8 cellular contexts compared by ENCODE assay signal in the genomic region with DNA sequence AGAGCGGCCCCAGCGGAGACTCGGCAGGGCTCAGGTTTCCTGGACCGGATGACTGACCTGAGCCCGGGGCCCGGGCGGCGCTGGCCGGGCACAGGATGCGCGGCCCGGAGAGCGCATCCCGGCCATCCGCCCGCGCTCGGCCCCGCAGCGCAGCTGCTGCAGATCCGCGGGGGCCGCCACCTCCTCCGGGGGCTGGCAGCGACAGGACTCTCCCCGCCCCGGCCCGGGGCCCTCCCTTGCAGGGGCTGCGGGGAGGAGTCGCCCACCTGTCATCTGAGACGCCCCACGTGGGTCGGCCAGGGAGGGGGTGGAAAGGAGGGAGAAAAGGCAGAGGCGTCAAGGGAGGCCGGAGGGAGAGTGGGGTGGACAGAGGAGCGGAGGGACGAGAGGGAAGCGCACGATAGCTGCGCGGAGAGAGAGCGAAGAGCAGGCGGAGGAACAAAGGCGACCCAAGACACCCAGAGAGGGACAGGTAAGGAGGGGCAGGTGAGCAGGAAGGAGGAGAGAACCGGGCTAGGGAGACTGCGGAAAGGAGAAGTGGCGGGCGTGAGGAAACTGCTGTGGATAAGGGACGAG. TPM values are rescaled to one million over a fixed set of nuclear protein-coding genes. Genes with fewer than 3 reads are reported as not detected.
DNase-seq lines count a peak whose midpoint lies in the region; ATAC-seq and TF ChIP-seq lines count a peak whose summit lies in the region.

No MANE protein-coding gene starts in this region.

- H3K4me3 ChIP-seq in right atrium auricular region: peak overlapping the region; percentile 81 to 93

- H3K9me3 ChIP-seq in KOPT-K1 (ENCODE audit: insufficient read depth, low read length, poor library complexity, severe bottlenecking) (no peaks in the 10 kb centered on the region), right atrium auricular region (no peaks in the 10 kb centered on the region)

- DNase-seq in GF-D8 (lab: John Stamatoyannopoulos, UW): peak; percentile 45
- DNase-seq in SK-N-DZ (ENCODE audit: low spot score): peak; percentile 95
- peak in 55 of 56 donors; percentile 45 to 93 (median 79) for DNase-seq in amygdala (lab: John Stamatoyannopoulos, UW)
- DNase-seq in right atrium auricular region (ENCODE audit: low spot score): peak; percentile 82
- peak; percentile 85 for DNase-seq in putamen (ENCODE audit: low spot score)
- no peak for DNase-seq in KBM-7

- H3K27me3 ChIP-seq in right atrium auricular region: no peaks in the 10 kb centered on the region

- ATAC-seq in GM21737 (IDR thresholded peaks at IDR 0.05; ENCODE audit: unreplicated experiment): peak; percentile 47

- no peak for TF ChIP-seq CTCF in right atrium auricular region (IDR thresholded peaks at IDR 0.05)

- H3K36me3 ChIP-seq in KOPT-K1 (ENCODE audit: insufficient read depth, low read length) (peaks cover 22% of the 10 kb centered on the region), right atrium auricular region (peaks cover 16% of the 10 kb centered on the region)

- in situ Hi-C loops in KBM-7 (cut with MboI; ENCODE audit: low pct_unique_long_range_greater_than_20kb, low sequenced_read_pairs): no loop called here

- H3K27ac ChIP-seq in KOPT-K1 (ENCODE audit: low read depth, low read length, poor library complexity, severe bottlenecking): peak overlapping the region; percentile 82
- peak overlapping the region; percentile 97 to 99 for H3K27ac ChIP-seq in right atrium auricular region

- peaks cover 0 to 48% of the 10 kb centered on the region in 2 donors for H3K4me1 ChIP-seq in right atrium auricular region

RNA-seq across cellular contexts. Expression of a gene that starts 0.5 kb away (rescaled TPM):
- 143 and 210 TPM in 2 replicates for polyA plus RNA-seq in SK-N-DZ (2014; cell fraction: cytosol; rRNA removed)
- 79.6 and 90.5 TPM in 2 replicates for polyA plus RNA-seq in SK-N-DZ (2014; cell fraction: nucleus; rRNA removed)
- total RNA-seq in right atrium auricular region: 100 to 1,000 TPM; 534 to 672 TPM

RNA-seq across cellular contexts. Expression of a gene that starts 54.5 kb away (rescaled TPM):
- 3.7 and 4.7 TPM in 2 replicates for polyA plus RNA-seq in SK-N-DZ (2014; cell fraction: cytosol; rRNA removed)
- polyA plus RNA-seq in SK-N-DZ (2014; cell fraction: nucleus; rRNA removed): 1.4 and 7.6 TPM in 2 replicates
- total RNA-seq in right atrium auricular region: 10 to 100 TPM; 50.3 to 76.2 TPM
